Comparison of ENCODE assay signal across 8 cellular contexts in the genomic region with DNA sequence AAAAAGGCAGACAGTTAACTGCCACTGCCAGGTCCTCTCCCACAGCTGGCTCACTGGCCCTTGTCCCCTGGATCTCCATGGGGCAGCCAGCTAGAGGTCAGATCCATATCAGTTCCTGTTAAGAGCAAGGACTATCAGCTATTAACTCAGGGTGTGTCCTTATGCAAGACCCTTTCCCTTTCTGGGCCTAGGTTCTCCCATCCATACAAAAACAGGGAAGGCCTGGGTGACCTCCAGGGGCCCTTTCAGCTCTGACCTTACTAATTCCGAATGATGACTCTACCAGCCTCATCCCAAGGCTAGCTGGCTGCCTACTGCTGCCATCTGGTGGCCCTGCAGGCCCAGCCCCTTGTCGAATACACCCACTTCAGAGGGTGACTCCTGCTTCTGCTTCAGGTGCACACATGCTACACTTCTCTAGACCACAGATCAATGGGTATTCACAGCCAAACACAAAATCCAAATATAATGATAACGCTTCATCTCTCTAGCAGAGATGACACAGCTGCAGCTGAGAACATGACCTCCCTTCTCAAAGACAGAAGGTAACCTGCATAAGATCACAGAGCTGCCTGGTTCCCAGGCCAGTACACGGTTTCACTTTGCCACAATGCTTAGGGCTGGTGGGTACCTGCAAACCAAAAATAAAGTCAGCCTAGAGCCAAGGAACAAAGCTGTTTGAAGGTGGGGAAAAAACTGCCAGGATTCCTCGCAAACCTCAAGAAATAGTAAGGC. TPM values are rescaled to one million over a fixed set of nuclear protein-coding genes. Genes with fewer than 3 reads are reported as not detected.
DNase-seq lines count a peak whose midpoint lies in the region; ATAC-seq and TF ChIP-seq lines count a peak whose summit lies in the region.

No MANE protein-coding gene starts in this region.

- CTCF ChIA-PET in activated naive CD4-positive, alpha-beta T cell treated with anti-CD3 and anti-CD28 coated beads for 36 hours (lab: Charles Lee): interaction anchor here (0.5 to 7.0 kb wide), 19 partner anchors 9 to 802 kb away, joined by 3 to 100 read pairs (median 6); a partner anchor contains a TSS

- intact Hi-C loops in activated naive CD4-positive, alpha-beta T cell treated with anti-CD3 and anti-CD28 coated beads for 36 hours (cut with micrococcal nuclease): loop anchor here (1.0 to 10.0 kb wide), 4 partner anchors 218 to 594 kb away; a partner anchor contains a TSS
- intact Hi-C loops in esophagus muscularis mucosa (cut with DNase I): loop anchor here (2.0 to 10.0 kb wide), 3 partner anchors 214 to 381 kb away; no protein-coding TSS in a partner anchor

- H3K4me1 ChIP-seq in esophagus muscularis mucosa: peaks cover 0 to 16% (median 2%) of the 10 kb centered on the region in 4 donors
- H3K4me1 ChIP-seq in neural progenitor cell: no peaks in the 10 kb centered on the region

- no peaks in the 10 kb centered on the region for H3K9me3 Mint-ChIP-seq in activated naive CD4-positive, alpha-beta T cell treated with anti-CD3 and anti-CD28 coated beads for 36 hours
- H3K9me3 Mint-ChIP-seq in neural progenitor cell (no peaks in the 10 kb centered on the region), immature natural killer cell (no peaks in the 10 kb centered on the region)

- no peaks in the 10 kb centered on the region for H3K79me2 ChIP-seq in neural progenitor cell (ENCODE audit: low read depth)

- WGBS in esophagus muscularis mucosa: 58% methylated on average over 5 of the region's 5 CpGs

- H3K27ac Mint-ChIP-seq in activated naive CD4-positive, alpha-beta T cell treated with anti-CD3 and anti-CD28 coated beads for 36 hours: no peak overlapping the region
- H3K27ac Mint-ChIP-seq in neural progenitor cell (no peak overlapping the region), immature natural killer cell (no peak overlapping the region)

- H3K4me3 Mint-ChIP-seq in activated naive CD4-positive, alpha-beta T cell treated with anti-CD3 and anti-CD28 coated beads for 36 hours: no peak overlapping the region
- H3K4me3 Mint-ChIP-seq in neural progenitor cell (no peak overlapping the region), immature natural killer cell (no peak overlapping the region)

- no peaks in the 10 kb centered on the region for H3F3A ChIP-seq in neural progenitor cell (ENCODE audit: low read depth)

- H3K27ac ChIP-seq in esophagus muscularis mucosa (replicated peaks in 1 of 4) (no peak overlapping the region), neural progenitor cell (no peak overlapping the region)

- TF ChIP-seq POLR2A in esophagus muscularis mucosa (IDR thresholded peaks at IDR 0.05; ENCODE audit: low read depth): no peak

- H3K4me2 ChIP-seq in neural progenitor cell: no peak overlapping the region

- H2AFZ ChIP-seq in neural progenitor cell (replicated peaks): no peak overlapping the region

- H3K9me3 ChIP-seq in esophagus muscularis mucosa (no peaks in the 10 kb centered on the region), neural progenitor cell (ENCODE audit: low read depth) (no peaks in the 10 kb centered on the region)

- H3K27me3 Mint-ChIP-seq in activated naive CD4-positive, alpha-beta T cell treated with anti-CD3 and anti-CD28 coated beads for 36 hours (ENCODE audit: low read depth): no peaks in the 10 kb centered on the region
- H3K27me3 Mint-ChIP-seq in neural progenitor cell (ENCODE audit: insufficient read depth, low read depth) (peaks cover 2% of the 10 kb centered on the region), immature natural killer cell (ENCODE audit: low read depth in 3 of 3) (peaks cover 0 to 1% (median 0%) of the 10 kb centered on the region in 3 donors)

- DNase-seq in activated naive CD4-positive, alpha-beta T cell treated with anti-CD3 and anti-CD28 coated beads for 36 hours: peak; percentile 36
- DNase-seq in activated naive CD4-positive, alpha-beta T cell (lab: John Stamatoyannopoulos, UW): no peak
- DNase-seq in Kasumi-1 (lab: John Stamatoyannopoulos, UW) (peak; percentile 22 to 62), SW480 (ENCODE audit: low spot score) (peak; percentile 39), esophagus muscularis mucosa (ENCODE audit: extremely low spot score) (no peak), neural progenitor cell (ENCODE audit: low spot score) (peak; percentile 79), immature natural killer cell (no peak)

- no peak for TF ChIP-seq EP300 in esophagus muscularis mucosa (IDR thresholded peaks at IDR 0.05)

- H4K20me1 ChIP-seq in neural progenitor cell (ENCODE audit: low read depth): peaks cover 4% of the 10 kb centered on the region

- ATAC-seq in GM18868 (IDR thresholded peaks at IDR 0.05; ENCODE audit: unreplicated experiment): no peak

- H3K36me3 Mint-ChIP-seq in activated naive CD4-positive, alpha-beta T cell treated with anti-CD3 and anti-CD28 coated beads for 36 hours (ENCODE audit: low read depth): peaks cover 11% of the 10 kb centered on the region
- peaks cover 7% of the 10 kb centered on the region for H3K36me3 Mint-ChIP-seq in neural progenitor cell
- H3K36me3 Mint-ChIP-seq in immature natural killer cell: peaks cover 5 to 29% (median 18%) of the 10 kb centered on the region in 3 donors

- TF ChIP-seq CTCF in esophagus muscularis mucosa (IDR thresholded peaks at IDR 0.05): peak; percentile 42 to 61 (median 46)
- TF ChIP-seq CTCF in neural progenitor cell (IDR thresholded peaks at IDR 0.05): peak; percentile 84

- no peak overlapping the region for H3K4me3 ChIP-seq in esophagus muscularis mucosa
- H3K4me3 ChIP-seq in neural progenitor cell: no peak overlapping the region

- no peaks in the 10 kb centered on the region for H3K4me1 Mint-ChIP-seq in activated naive CD4-positive, alpha-beta T cell treated with anti-CD3 and anti-CD28 coated beads for 36 hours (ENCODE audit: low read depth)
- no peaks in the 10 kb centered on the region for H3K4me1 Mint-ChIP-seq in neural progenitor cell
- peaks cover 0 to 7% of the 10 kb centered on the region in 2 donors for H3K4me1 Mint-ChIP-seq in immature natural killer cell

- H3K9ac ChIP-seq in neural progenitor cell: no peak overlapping the region

- peaks cover 5 to 30% (median 8%) of the 10 kb centered on the region in 4 donors for H3K36me3 ChIP-seq in esophagus muscularis mucosa
- H3K36me3 ChIP-seq in neural progenitor cell: no peaks in the 10 kb centered on the region

- H3K27me3 ChIP-seq in esophagus muscularis mucosa (no peaks in the 10 kb centered on the region), neural progenitor cell (no peaks in the 10 kb centered on the region)

RNA-seq across cellular contexts. Expression of a gene that starts 34.1 kb away (rescaled TPM):
- 10 to 100 TPM; 40.2 to 41.7 TPM for total RNA-seq in activated naive CD4-positive, alpha-beta T cell treated with anti-CD3 and anti-CD28 coated beads for 36 hours
- total RNA-seq in esophagus muscularis mucosa: 10 to 100 TPM; 32.0 to 50.2 (median 37.6) TPM
- 35.1 and 36.5 TPM in 2 replicates for total RNA-seq in neural progenitor cell (ENCODE audit: low replicate concordance)
- 100 to 1,000 TPM in 1 of 3 donors, 10 to 100 TPM in 2; 52.0 to 104 (median 68.3) TPM for polyA plus RNA-seq in immature natural killer cell

Comparison
In these comparisons a context has a peak if more than half of its experiments do, and no peak if none do; other contexts are left out.
1. DNase-seq: peak in activated naive CD4-positive, alpha-beta T cell treated with anti-CD3 and anti-CD28 coated beads for 36 hours (single experiment), Kasumi-1 (2 of 2), SW480 (single experiment) and neural progenitor cell (single experiment); none in activated naive CD4-positive, alpha-beta T cell (0 of 4), esophagus muscularis mucosa (single experiment) and immature natural killer cell (0 of 3).